Comparison of ENCODE assay signal across 9 cellular contexts in the genomic region with DNA sequence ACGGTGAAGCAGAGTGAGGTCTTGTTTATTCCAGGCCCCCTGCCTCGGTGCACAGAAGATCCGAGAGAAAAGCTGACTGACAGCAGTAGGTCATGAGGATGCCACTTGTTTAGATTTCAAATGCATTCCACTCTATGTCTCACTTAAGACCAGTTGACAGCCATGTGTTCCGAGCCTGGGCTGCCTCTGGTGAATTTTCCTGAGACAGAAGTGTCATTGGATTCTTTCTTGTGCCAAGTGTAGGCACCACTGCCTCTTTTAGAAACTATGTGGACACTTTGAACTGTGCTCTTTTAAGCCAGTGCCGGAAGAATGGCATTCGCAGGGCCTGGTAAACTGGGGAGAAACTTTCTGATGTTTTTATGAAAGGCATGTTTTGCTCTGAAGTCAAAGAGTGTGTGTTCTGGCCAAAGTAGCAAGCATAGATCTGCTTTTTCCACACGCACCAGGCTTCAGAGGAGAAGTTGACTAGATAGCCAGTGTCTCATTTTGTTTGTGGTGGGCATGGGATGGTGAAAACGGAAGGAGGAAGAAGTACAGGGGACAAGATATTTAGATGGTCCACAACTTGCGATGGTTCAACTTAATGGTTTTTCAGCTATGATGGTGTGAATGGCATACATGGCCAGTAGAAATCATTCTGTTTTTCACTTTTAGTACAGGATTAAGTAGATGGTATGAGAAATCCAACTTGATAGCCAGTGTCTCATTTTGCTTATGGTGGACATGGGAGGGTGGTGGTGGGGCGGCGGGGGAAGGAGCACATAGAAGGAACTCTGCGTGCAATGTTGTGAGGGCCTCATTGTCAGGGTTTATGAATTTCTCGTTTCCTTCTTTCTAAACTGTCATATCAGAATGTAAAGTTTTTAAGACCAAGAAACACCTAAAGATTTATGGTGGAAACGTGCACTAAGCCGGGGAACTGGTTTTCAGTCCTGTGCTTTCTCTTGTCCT. TPM values are rescaled to one million over a fixed set of nuclear protein-coding genes. Genes with fewer than 3 reads are reported as not detected.
A peak's percentile ranks its signal among the peaks of the same experiment; 100 is the strongest.
DNase-seq lines count a peak whose midpoint lies in the region; ATAC-seq, FAIRE-seq and TF ChIP-seq lines count a peak whose summit lies in the region.
"Had no signal": no experiment of that assay in that cellular context is flagged by ENCODE, and none has a peak within 500 bp of the region (broad histone marks: within the 10 kb centered on the region; RNA-seq: fewer than 3 reads in every experiment).

No MANE protein-coding gene starts in this region.

- TF ChIP-seq POLR2A in prostate gland (IDR thresholded peaks at IDR 0.05): no peak

- H3K79me2 ChIP-seq in astrocyte (ENCODE audit: insufficient read depth, low read length): peaks cover 48% of the 10 kb centered on the region

- H3K36me3 Mint-ChIP-seq in astrocyte (ENCODE audit: low read depth, unreplicated experiment): peaks cover 31% of the 10 kb centered on the region

- H4K20me1 ChIP-seq in astrocyte (ENCODE audit: insufficient read depth, low read length): peaks cover 91% of the 10 kb centered on the region

- H3K4me1 ChIP-seq in astrocyte (ENCODE audit: insufficient read depth, low read length) (peaks cover 19% of the 10 kb centered on the region), prostate gland (replicated peaks) (peaks cover 38% of the 10 kb centered on the region)

- peak; percentile 26 for ATAC-seq in GM19035 (IDR thresholded peaks at IDR 0.05; ENCODE audit: unreplicated experiment)
- peak; percentile 24 for ATAC-seq in HG03045 (IDR thresholded peaks at IDR 0.05; ENCODE audit: unreplicated experiment)

- CTCF ChIA-PET in GM10248 (lab: Yijun Ruan, JAX): interaction anchor here (1.0 to 2.7 kb wide), 2 partner anchors 19 to 117 kb away, joined by 3 to 7 read pairs; no protein-coding TSS in a partner anchor

- no peak overlapping the region for H3K9ac ChIP-seq in astrocyte (ENCODE audit: low read length)

- POLR2A ChIA-PET in GM10248 (lab: Yijun Ruan, JAX): interaction anchor here (0.5 kb wide), 1 partner anchor 323 kb away, joined by 3 read pairs; no protein-coding TSS in a partner anchor

- no peak for FAIRE-seq in astrocyte (lab: Jason Lieb, UNC)
- FAIRE-seq: bronchial epithelial cell had no signal

- H2AFZ ChIP-seq in astrocyte (ENCODE audit: low read depth, low read length): no peak overlapping the region

- H3K36me3 ChIP-seq in astrocyte (ENCODE audit: insufficient read depth, low read length): peaks cover 6% of the 10 kb centered on the region
- H3K36me3 ChIP-seq in prostate gland: no peaks in the 10 kb centered on the region

- H3K4me1 Mint-ChIP-seq in astrocyte (ENCODE audit: low read depth, unreplicated experiment): peaks cover 38% of the 10 kb centered on the region

- no peaks in the 10 kb centered on the region for H3K27me3 ChIP-seq in astrocyte (ENCODE audit: insufficient read depth, low read length)
- H3K27me3 ChIP-seq in prostate gland (replicated peaks; ENCODE audit: insufficient read depth): no peaks in the 10 kb centered on the region

- peak overlapping the region; percentile 11 for H3K27ac Mint-ChIP-seq in astrocyte (ENCODE audit: unreplicated experiment)

- no peaks in the 10 kb centered on the region for H3K9me3 Mint-ChIP-seq in astrocyte (ENCODE audit: unreplicated experiment)

- H3K4me3 ChIP-seq in astrocyte (ENCODE audit: insufficient read depth, low read depth, low read length) (no peak overlapping the region), prostate gland (no peak overlapping the region)

- no peaks in the 10 kb centered on the region for H3K27me3 Mint-ChIP-seq in astrocyte (ENCODE audit: low read depth, unreplicated experiment)

- 59% methylated on average over 15 of the region's 15 CpGs for WGBS in prostate gland

- H3K4me3 Mint-ChIP-seq in astrocyte (ENCODE audit: unreplicated experiment): peak overlapping the region; percentile 71

- TF ChIP-seq CTCF in astrocyte (IDR thresholded peaks at IDR 0.05; ENCODE audit: insufficient read depth, low read depth, low read length) (no peak), prostate gland (IDR thresholded peaks at IDR 0.05) (no peak), GM10248 (IDR thresholded peaks at IDR 0.05; ENCODE audit: control extremely low read depth, extremely low read depth, low read depth, missing control alignments) (no peak)

- DNase-seq in astrocyte (ENCODE audit: low read depth) (no peak), prostate gland (ENCODE audit: low spot score) (no peak), GM10248 (ENCODE audit: extremely low spot score) (no peak), AG20443 (ENCODE audit: low spot score) (no peak)
- no peak for DNase-seq in effector CD8-positive, alpha-beta T cell (lab: John Stamatoyannopoulos, UW)
- DNase-seq in stimulated activated CD8-positive, alpha-beta memory T cell treated with anti-CD3 and anti-CD28 coated beads, Interleukin-4, amount 100 ng/mL, for 48 hours: no peak

- H3K27ac ChIP-seq in astrocyte (ENCODE audit: low read depth, low read length) (no peak overlapping the region), prostate gland (peak overlapping the region; percentile 56 to 86)

- H3K4me2 ChIP-seq in astrocyte (ENCODE audit: low read length): no peak overlapping the region

- intact Hi-C loops in prostate gland (cut with DNase I): no loop called here

- no peaks in the 10 kb centered on the region for H3K9me3 ChIP-seq in astrocyte (ENCODE audit: insufficient read depth, low read depth, low read length)
- no peaks in the 10 kb centered on the region for H3K9me3 ChIP-seq in prostate gland

RNA-seq across cellular contexts. Expression of gene CYP17A1, which starts 41.5 kb away (rescaled TPM):
- total RNA-seq in astrocyte: not detected in 2 replicates
- total RNA-seq in prostate gland: 10 to 100 TPM in 1 of 2 donors, not detected in 1; 12.8 TPM
- total RNA-seq: bronchial epithelial cell had no signal

RNA-seq across cellular contexts. Expression of gene WBP1L, which starts 52.0 kb away (rescaled TPM):
- total RNA-seq in astrocyte (73.6 and 75.7 TPM in 2 replicates), prostate gland (100 to 1,000 TPM; 136 to 168 TPM)

RNA-seq across cellular contexts. Expression of gene BORCS7, which starts 58.3 kb away (rescaled TPM):
- 10.9 and 11.3 TPM in 2 replicates for total RNA-seq in astrocyte
- total RNA-seq in prostate gland: 10 to 100 TPM; 39.0 to 49.4 TPM
